Comparison of ENCODE assay signal across 25 cellular contexts in the genomic region with DNA sequence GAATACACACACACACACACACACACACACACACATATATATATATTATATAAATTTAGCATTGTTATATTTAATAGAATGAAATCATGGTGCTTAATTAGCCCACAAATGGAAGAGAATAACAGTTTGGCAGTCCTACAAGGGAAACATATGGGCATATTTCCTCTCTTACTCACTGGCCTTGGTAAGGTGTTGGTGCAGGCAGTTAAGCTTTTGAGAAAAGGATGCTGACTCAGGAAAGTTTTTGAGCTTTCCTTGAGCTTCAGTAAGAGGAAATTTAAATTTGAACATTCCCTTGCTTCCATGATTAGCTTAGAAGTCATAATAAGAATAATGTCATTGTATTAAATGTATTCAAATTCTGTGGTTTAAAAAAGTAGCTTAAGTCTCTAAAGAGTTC. TPM values are rescaled to one million over a fixed set of nuclear protein-coding genes. Genes with fewer than 3 reads are reported as not detected.
A peak's percentile ranks its signal among the peaks of the same experiment; 100 is the strongest.
DNase-seq lines count a peak whose midpoint lies in the region; TF ChIP-seq lines count a peak whose summit lies in the region.
"Had no signal": no experiment of that assay in that cellular context is flagged by ENCODE, and none has a peak within 500 bp of the region (broad histone marks: within the 10 kb centered on the region; RNA-seq: fewer than 3 reads in every experiment).

No MANE protein-coding gene starts in this region.

- DNase-seq in EH (ENCODE audit: low read depth) (peak; percentile 4), NCI-H1694 (lab: John Stamatoyannopoulos, UW) (peak; percentile 57), mammary epithelial cell (peak; percentile 26), kidney glomerular epithelial cell (lab: John Stamatoyannopoulos, UW) (peak; percentile 10), SJCRH30 (no peak), NCI-H748 treated with DMSO at 0.1 percent for 48 hours (lab: John Stamatoyannopoulos, UW) (no peak), progenitor cell of endocrine pancreas (ENCODE audit: low spot score, unreplicated experiment) (no peak)
- no peak for DNase-seq in activated CD4-positive, alpha-beta T cell treated with anti-CD3 and anti-CD28 coated beads for 48 hours
- DNase-seq: activated CD4-positive, alpha-beta T cell treated with anti-CD3 and anti-CD28 coated beads, Interleukin-2, amount 50 U/mL, for 1 hour; activated CD8-positive, alpha-beta memory T cell treated with anti-CD3 and anti-CD28 coated beads, Interleukin-2, amount 10 ng/mL, durations not matched to agents 7 days and 5 days; activated naive CD4-positive, alpha-beta T cell treated with anti-CD3 and anti-CD28 coated beads, Interleukin-2, amount 50 U/mL, for 16 hours; activated T-cell treated with anti-CD3 and anti-CD28 coated beads, Interleukin-2, amount 50 U/mL, for 72 hours; anterior cingulate cortex; erythroblast; left ventricle myocardium superior; midbrain; NCI-H69; nephron progenitor cell; pancreas; stimulated activated CD4-positive, alpha-beta T cell treated with anti-CD3 and anti-CD28 coated beads, Interleukin-15, amount 100 ng/mL, for 24 hours; WERI-Rb-1 had no signal

- H3K27me3 ChIP-seq in mammary epithelial cell (ENCODE audit: insufficient read depth, low read length) (no peaks in the 10 kb centered on the region), SJCRH30 (no peaks in the 10 kb centered on the region)
- H3K27me3 ChIP-seq: hepatocyte, pancreas had no signal

- H3K27ac ChIP-seq in mammary epithelial cell (ENCODE audit: insufficient read depth, low read depth, low read length), result no peak overlapping the region
- no peak overlapping the region for H3K27ac ChIP-seq in SJCRH30
- H3K27ac ChIP-seq: C4-2B, hepatocyte, pancreas, WERI-Rb-1 had no signal

- H3K27me3 Mint-ChIP-seq in progenitor cell of endocrine pancreas, result peaks cover 5% of the 10 kb centered on the region
- H3K27me3 Mint-ChIP-seq: activated CD8-positive, alpha-beta memory T cell treated with anti-CD3 and anti-CD28 coated beads, Interleukin-2, amount 10 ng/mL, durations not matched to agents 7 days and 5 days had no signal

- H3K9ac ChIP-seq in mammary epithelial cell (ENCODE audit: insufficient read depth, low read length), result no peak overlapping the region

- dilution Hi-C loops in mammary epithelial cell (cut with HindIII; ENCODE audit: low sequenced_read_pairs), result no loop called here

- no peaks in the 10 kb centered on the region for H3K36me3 Mint-ChIP-seq in progenitor cell of endocrine pancreas (ENCODE audit: insufficient read depth)
- H3K36me3 Mint-ChIP-seq: activated CD8-positive, alpha-beta memory T cell treated with anti-CD3 and anti-CD28 coated beads, Interleukin-2, amount 10 ng/mL, durations not matched to agents 7 days and 5 days had no signal

- no peak overlapping the region for H3K4me3 ChIP-seq in mammary epithelial cell (replicated peaks in 1 of 3; ENCODE audit: insufficient read depth in 1 of 3, low read depth in 2 of 3, low read length in 3 of 3)
- H3K4me3 ChIP-seq in SJCRH30, result no peak overlapping the region
- H3K4me3 ChIP-seq: hepatocyte, pancreas had no signal

- H4K20me1 ChIP-seq in mammary epithelial cell (ENCODE audit: insufficient read depth, low read length), result no peaks in the 10 kb centered on the region

- H3K4me2 ChIP-seq in mammary epithelial cell (ENCODE audit: insufficient read depth, low read depth, low read length), result no peak overlapping the region
- H3K4me2 ChIP-seq: hepatocyte had no signal

- H3K4me1 Mint-ChIP-seq in progenitor cell of endocrine pancreas (ENCODE audit: low read depth), result peaks cover 2% of the 10 kb centered on the region
- H3K4me1 Mint-ChIP-seq: activated CD8-positive, alpha-beta memory T cell treated with anti-CD3 and anti-CD28 coated beads, Interleukin-2, amount 10 ng/mL, durations not matched to agents 7 days and 5 days; nephron progenitor cell had no signal

- H3K4me3 Mint-ChIP-seq in progenitor cell of endocrine pancreas (ENCODE audit: low read depth), result no peak overlapping the region
- H3K4me3 Mint-ChIP-seq: activated CD8-positive, alpha-beta memory T cell treated with anti-CD3 and anti-CD28 coated beads, Interleukin-2, amount 10 ng/mL, durations not matched to agents 7 days and 5 days; activated T-cell treated with anti-CD3 and anti-CD28 coated beads, Interleukin-2, amount 50 U/mL, for 72 hours; nephron progenitor cell; stimulated activated naive CD8-positive, alpha-beta T cell treated with anti-CD3 and anti-CD28 coated beads, Interleukin-15, Interleukin-2, amounts not matched to agents 100 ng/mL and 50 ng/mL, for 24 hours had no signal

- no peak for TF ChIP-seq CTCF in mammary epithelial cell (conservative IDR thresholded peaks at IDR 0.05 in 1 of 2, IDR thresholded peaks at IDR 0.05 in 1 of 2; ENCODE audit: extremely low read depth in 1 of 2, insufficient read depth in 1 of 2, low read depth in 1 of 2, low read length in 2 of 2)
- TF ChIP-seq CTCF in progenitor cell of endocrine pancreas (IDR thresholded peaks at IDR 0.05; ENCODE audit: unreplicated experiment), result no peak

- intact Hi-C loops in mammary epithelial cell (cut with micrococcal nuclease), result no loop called here

- H3K9me3 ChIP-seq in mammary epithelial cell (replicated peaks; ENCODE audit: insufficient read depth, low read length) (no peaks in the 10 kb centered on the region), SJCRH30 (replicated peaks) (no peaks in the 10 kb centered on the region)
- H3K9me3 ChIP-seq: pancreas had no signal

- no peak overlapping the region for H3K27ac Mint-ChIP-seq in progenitor cell of endocrine pancreas
- H3K27ac Mint-ChIP-seq: activated CD8-positive, alpha-beta memory T cell treated with anti-CD3 and anti-CD28 coated beads, Interleukin-2, amount 10 ng/mL, durations not matched to agents 7 days and 5 days; activated T-cell treated with anti-CD3 and anti-CD28 coated beads, Interleukin-2, amount 50 U/mL, for 72 hours; nephron progenitor cell; stimulated activated naive CD8-positive, alpha-beta T cell treated with anti-CD3 and anti-CD28 coated beads, Interleukin-15, Interleukin-2, amounts not matched to agents 100 ng/mL and 50 ng/mL, for 24 hours had no signal

- H3K36me3 ChIP-seq in mammary epithelial cell (ENCODE audit: insufficient read depth, low read length) (no peaks in the 10 kb centered on the region), SJCRH30 (no peaks in the 10 kb centered on the region)
- H3K36me3 ChIP-seq: pancreas, WERI-Rb-1 had no signal

- H3K9me3 Mint-ChIP-seq in progenitor cell of endocrine pancreas (ENCODE audit: low read depth), result peaks cover 3% of the 10 kb centered on the region
- H3K9me3 Mint-ChIP-seq: activated T-cell treated with anti-CD3 and anti-CD28 coated beads, Interleukin-2, amount 50 U/mL, for 72 hours; stimulated activated naive CD8-positive, alpha-beta T cell treated with anti-CD3 and anti-CD28 coated beads, Interleukin-15, Interleukin-2, amounts not matched to agents 100 ng/mL and 50 ng/mL, for 24 hours had no signal

- CTCF ChIA-PET in mammary epithelial cell (lab: Charles Lee; ENCODE audit: low non-redundant PET), result no interaction called here

- H3K4me1 ChIP-seq in mammary epithelial cell (ENCODE audit: insufficient read depth, low read length) (no peaks in the 10 kb centered on the region), SJCRH30 (no peaks in the 10 kb centered on the region)
- H3K4me1 ChIP-seq: pancreas had no signal

- in situ Hi-C loops in mammary epithelial cell (cut with MboI; ENCODE audit: low sequenced_read_pairs in 2 of 2), result no loop called here

- H3K79me2 ChIP-seq in mammary epithelial cell (ENCODE audit: insufficient read depth, low read length), result no peaks in the 10 kb centered on the region
- H3K79me2 ChIP-seq: hepatocyte had no signal

- no peak overlapping the region for H2AFZ ChIP-seq in mammary epithelial cell (ENCODE audit: low read depth, low read length)
- H2AFZ ChIP-seq: hepatocyte had no signal

- no TSS peak for BruUV-seq in mammary epithelial cell (replicated peaks; lab: Mats Ljungman, UMichigan)

RNA-seq across cellular contexts. Expression of a gene that starts 37.0 kb away (rescaled TPM):
- total RNA-seq in mammary epithelial cell (not detected), progenitor cell of endocrine pancreas (0.86 and 1.6 TPM in 2 replicates)
- polyA plus RNA-seq in mammary epithelial cell, result not detected
- polyA minus RNA-seq in mammary epithelial cell, result 0.26 TPM
- total RNA-seq in SJCRH30 (2014; rRNA removed; shearing (Covaris generic)), result 4.8 and 5.4 TPM in 2 replicates
- total RNA-seq: activated CD8-positive, alpha-beta memory T cell treated with anti-CD3 and anti-CD28 coated beads, Interleukin-2, amount 10 ng/mL, durations not matched to agents 7 days and 5 days; activated T-cell treated with anti-CD3 and anti-CD28 coated beads, Interleukin-2, amount 50 U/mL, for 72 hours; sciatic nerve had no signal

Comparison
In these comparisons a context has a peak if more than half of its experiments do, and no peak if none do; other contexts are left out.
1. DNase-seq: peak in EH (single experiment), NCI-H1694 (single experiment), mammary epithelial cell (single experiment) and kidney glomerular epithelial cell (single experiment); none in SJCRH30 (0 of 2), NCI-H748 treated with DMSO at 0.1 percent for 48 hours (single experiment), progenitor cell of endocrine pancreas (single experiment) and activated CD4-positive, alpha-beta T cell treated with anti-CD3 and anti-CD28 coated beads for 48 hours (single experiment).